ENCODE assay signal across 29 cellular contexts in the genomic region with DNA sequence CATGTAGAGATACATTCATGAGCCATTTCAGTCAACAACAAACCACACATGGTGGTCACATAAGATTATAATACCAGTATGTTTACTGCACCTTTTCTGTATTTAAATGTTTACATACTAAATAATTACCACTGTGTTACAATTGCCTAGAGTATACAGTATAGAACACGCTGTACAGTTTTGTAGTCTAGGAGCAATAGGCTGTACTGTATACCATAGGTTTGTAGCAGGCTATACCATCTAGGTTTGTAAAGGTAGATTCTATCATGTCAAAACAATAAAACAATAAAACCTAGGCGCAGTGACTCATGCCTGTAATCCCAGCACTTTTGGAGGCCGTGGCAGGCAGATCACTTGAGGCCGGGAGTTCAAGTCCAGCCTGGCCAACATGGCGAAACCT.
"Had no signal": no experiment of that assay in that cellular context is flagged by ENCODE, and none has a peak within 500 bp of the region (broad histone marks: within the 10 kb centered on the region; RNA-seq: fewer than 3 reads in every experiment).

No MANE protein-coding gene starts in this region.

- H3K4me3 ChIP-seq: adrenal gland, ascending aorta, body of pancreas, breast epithelium, cardiac muscle cell had no signal

- DNase-seq: activated effector memory CD4-positive, alpha-beta T cell treated with anti-CD3 and anti-CD28 coated beads, Interleukin-2, amount 50 U/mL, for 16 hours; activated effector memory CD4-positive, alpha-beta T cell treated with Interleukin-2 at 50 U/mL for 16 hours; activated gamma-delta T cell; activated gamma-delta T cell treated with Interleukin-2 at 50 U/mL for 16 hours; activated naive CD4-positive, alpha-beta T cell; activated naive CD4-positive, alpha-beta T cell treated with anti-CD3 and anti-CD28 coated beads for 36 hours; activated naive CD4-positive, alpha-beta T cell treated with anti-CD3 and anti-CD28 coated beads, Interleukin-2, amount 10 ng/mL, durations not matched to agents 7 days and 5 days; activated naive CD4-positive, alpha-beta T cell treated with anti-CD3 and anti-CD28 coated beads, Interleukin-2, amount 50 U/mL, for 16 hours; activated naive CD4-positive, alpha-beta T cell treated with Interleukin-2 at 50 U/mL for 16 hours; activated naive CD8-positive, alpha-beta T cell treated with anti-CD3 and anti-CD28 coated beads for 36 hours; activated naive CD8-positive, alpha-beta T cell treated with anti-CD3 and anti-CD28 coated beads, Interleukin-2, amount 10 ng/mL, durations not matched to agents 7 days and 5 days; activated naive CD8-positive, alpha-beta T cell treated with anti-CD3 and anti-CD28 coated beads, Interleukin-2, amount 50 U/mL, for 24 hours; activated T-cell treated with anti-CD3 and anti-CD28 coated beads, Interleukin-2, amount 50 U/mL, for 24 hours; activated T-cell treated with anti-CD3 and anti-CD28 coated beads, Interleukin-2, amount 50 U/mL, for 4 hours; activated T-cell treated with anti-CD3 and anti-CD28 coated beads, Interleukin-2, amount 50 U/mL, for 48 hours; activated T-cell treated with anti-CD3 and anti-CD28 coated beads, Interleukin-2, amount 50 U/mL, for 72 hours; adrenal gland; amniotic stem cell; amygdala; anterior cingulate cortex; aorta; body of pancreas; brain microvascular endothelial cell; caudate nucleus; central memory CD4-positive, alpha-beta T cell; cerebellar nuclear complex had no signal
